8 cellular contexts compared by ENCODE assay signal in the genomic region with DNA sequence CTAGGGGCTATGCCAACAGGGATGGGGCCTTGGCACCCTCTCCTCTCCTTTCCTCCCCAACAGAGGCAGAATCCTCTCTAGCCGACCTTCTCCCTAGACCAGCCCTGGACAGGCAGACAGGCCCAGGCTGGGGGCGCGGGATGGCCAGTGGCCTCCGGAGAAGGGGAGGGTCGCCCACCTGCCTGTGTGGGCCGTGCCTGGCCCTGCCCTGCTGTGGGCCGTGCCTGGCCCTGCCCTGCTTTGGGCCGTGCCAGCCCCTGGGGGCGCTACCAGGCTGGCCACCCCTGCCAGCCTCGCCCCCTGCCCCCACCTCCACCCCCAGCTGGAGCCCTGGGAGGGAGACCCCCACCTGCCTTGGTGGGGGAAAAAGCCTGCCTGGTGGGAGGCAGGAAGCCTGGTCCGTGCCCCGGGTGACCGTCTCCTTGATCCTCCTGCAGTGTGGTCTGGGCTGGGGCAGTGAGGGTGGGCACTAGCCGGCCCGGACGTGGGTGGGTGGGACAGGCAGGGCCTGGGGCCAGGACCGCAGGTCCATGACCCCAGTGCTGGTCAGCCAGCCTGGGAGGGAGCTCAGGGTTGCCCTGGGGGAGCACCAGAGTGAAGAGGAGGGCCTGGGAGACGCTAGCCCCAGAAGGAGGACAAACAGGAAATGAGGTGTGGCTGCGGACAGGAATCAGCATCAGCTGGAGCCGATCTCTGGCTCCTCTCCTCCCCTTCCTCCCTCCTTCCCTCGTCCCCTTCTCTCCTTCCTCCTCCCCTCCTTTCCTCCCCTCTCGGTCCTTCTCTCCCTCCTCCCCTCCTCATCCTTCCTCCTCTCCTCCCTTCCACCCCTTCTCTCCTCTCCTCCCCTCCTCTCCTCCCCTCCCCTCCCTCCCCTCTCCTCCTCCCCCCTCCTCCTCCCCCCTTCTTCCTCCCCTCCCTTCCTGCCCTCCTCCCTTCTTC. TPM values are rescaled to one million over a fixed set of nuclear protein-coding genes. Genes with fewer than 3 reads are reported as not detected.
DNase-seq lines count a peak whose midpoint lies in the region; ATAC-seq, FAIRE-seq and TF ChIP-seq lines count a peak whose summit lies in the region.

No MANE protein-coding gene starts in this region.

- H3K4me3 Mint-ChIP-seq in CD8-positive, alpha-beta T cell = peak overlapping the region; percentile 61
- peak overlapping the region; percentile 60 for H3K4me3 Mint-ChIP-seq in activated CD8-positive, alpha-beta T cell treated with anti-CD3 and anti-CD28 coated beads, Interleukin-2, amount 10 ng/mL, durations not matched to agents 7 days and 5 days

- H3K27me3 Mint-ChIP-seq in CD8-positive, alpha-beta T cell (ENCODE audit: low read depth) = no peaks in the 10 kb centered on the region
- no peaks in the 10 kb centered on the region for H3K27me3 Mint-ChIP-seq in activated CD8-positive, alpha-beta T cell treated with anti-CD3 and anti-CD28 coated beads, Interleukin-2, amount 10 ng/mL, durations not matched to agents 7 days and 5 days (ENCODE audit: low read depth)

- H2BK20ac ChIP-seq in IMR-90 (ENCODE audit: low read depth, low read length) = peak overlapping the region; percentile 74

- H2BK15ac ChIP-seq in IMR-90 (ENCODE audit: low read depth, low read length) = peak overlapping the region; percentile 87; the same call in 2 of the 3 replicates

- H3K4me1 ChIP-seq in CD8-positive, alpha-beta T cell (ENCODE audit: insufficient read depth, low read length) = peaks cover 81% of the 10 kb centered on the region
- H3K4me1 ChIP-seq in IMR-90 (ENCODE audit: control insufficient read depth, insufficient read depth, low read length) = peaks cover 32% of the 10 kb centered on the region
- peaks cover 5 to 7% of the 10 kb centered on the region in 2 donors for H3K4me1 ChIP-seq in small intestine (ENCODE audit: control insufficient read depth in 2 of 2, insufficient read depth in 1 of 2, low read depth in 1 of 2, low read length in 1 of 2)

- TF ChIP-seq RAD21 in IMR-90 (IDR thresholded peaks at IDR 0.05; ENCODE audit: low read length) = no peak

- CTCF ChIA-PET in CD8-positive, alpha-beta T cell (lab: Charles Lee) = interaction anchor here (3.4 kb wide), 1 partner anchor 13 kb away, joined by 30 read pairs; no protein-coding TSS in a partner anchor
- CTCF ChIA-PET in IMR-90 (lab: Yijun Ruan, JAX) = no interaction called here
- CTCF ChIA-PET in activated CD8-positive, alpha-beta T cell treated with anti-CD3 and anti-CD28 coated beads, Interleukin-2, amount 10 ng/mL, durations not matched to agents 7 days and 5 days (lab: Charles Lee) = interaction anchor here (1.4 kb wide), 1 partner anchor 14 kb away, joined by 3 read pairs; no protein-coding TSS in a partner anchor

- peak overlapping the region; percentile 88 for H3K14ac ChIP-seq in IMR-90 (replicated peaks; ENCODE audit: low read depth, low read length)

- POLR2A ChIA-PET in CD8-positive, alpha-beta T cell (lab: Charles Lee) = interaction anchor here (1.0 to 2.8 kb wide), 3 partner anchors 14 to 31 kb away, joined by 3 to 9 read pairs (median 3); no protein-coding TSS in a partner anchor
- POLR2A ChIA-PET in IMR-90 (lab: Charles Lee; ENCODE audit: unreplicated experiment) = no interaction called here
- POLR2A ChIA-PET in activated CD8-positive, alpha-beta T cell treated with anti-CD3 and anti-CD28 coated beads, Interleukin-2, amount 10 ng/mL, durations not matched to agents 7 days and 5 days (lab: Charles Lee) = no interaction called here

- peak overlapping the region; percentile 81 for H3K18ac ChIP-seq in IMR-90 (ENCODE audit: low read depth, low read length)

- H2BK5ac ChIP-seq in IMR-90 (ENCODE audit: low read depth, low read length, poor library complexity, severe bottlenecking) = peak overlapping the region; percentile 80

- WGBS in IMR-90 (ENCODE audit: extremely low coverage in 2 of 2, insufficient read length in 1 of 2), 2 experiments = 7% methylated on average over 7 of the region's 22 CpGs; no CpG with 5 or more reads in 1 of the 2 experiments
- 26 to 36% (median 31%) methylated on average over 18 to 22 of the region's 22 CpGs for WGBS in small intestine, 3 donors

- peak overlapping the region; percentile 25 for H3K4me2 ChIP-seq in IMR-90 (ENCODE audit: low read depth, low read length)

- intact Hi-C loops in CD8-positive, alpha-beta T cell (cut with DNase I, micrococcal nuclease) = no loop called here
- intact Hi-C loops in IMR-90 (cut with micrococcal nuclease) (no loop called here), cardiac septum (cut with DNase I) (no loop called here)

- H3K9ac ChIP-seq in IMR-90 (ENCODE audit: low read depth, low read length) = peak overlapping the region; percentile 65

- H2BK120ac ChIP-seq in IMR-90 (ENCODE audit: low read depth, low read length) = peak overlapping the region; percentile 83

- no peaks in the 10 kb centered on the region for H4K20me1 ChIP-seq in IMR-90 (ENCODE audit: insufficient read depth, low read length)

- no peak for TF ChIP-seq POLR2A in IMR-90 (IDR thresholded peaks at IDR 0.05; ENCODE audit: low read depth, low read length)

- H2AK5ac ChIP-seq in IMR-90 (ENCODE audit: low read depth, low read length) = peak overlapping the region; percentile 97

- peak overlapping the region; percentile 95 for H2AFZ ChIP-seq in IMR-90 (replicated peaks; ENCODE audit: low read length, poor library complexity)

- H3K23ac ChIP-seq in IMR-90 (ENCODE audit: low read depth, low read length) = peak overlapping the region; percentile 62

- H3K27ac Mint-ChIP-seq in CD8-positive, alpha-beta T cell = peak overlapping the region; percentile 77
- H3K27ac Mint-ChIP-seq in activated CD8-positive, alpha-beta T cell treated with anti-CD3 and anti-CD28 coated beads, Interleukin-2, amount 10 ng/mL, durations not matched to agents 7 days and 5 days = peak overlapping the region; percentile 91

- no peak for ATAC-seq in CD8-positive, alpha-beta T cell
- peak; percentile 28 for ATAC-seq in IMR-90 (ENCODE audit: low read depth)
- ATAC-seq in activated CD8-positive, alpha-beta T cell treated with anti-CD3 and anti-CD28 coated beads, Interleukin-2, amount 10 ng/mL, durations not matched to agents 7 days and 5 days = no peak
- no peak for ATAC-seq in HG02610 (IDR thresholded peaks at IDR 0.05; ENCODE audit: unreplicated experiment)

- no peak for DNase-seq in CD8-positive, alpha-beta T cell
- DNase-seq in IMR-90 (peak; percentile 64), cardiac septum (ENCODE audit: low spot score) (peak; percentile 90), small intestine (peak; percentile 55), medulla oblongata (ENCODE audit: extremely low spot score) (no peak), MV-4-11 (lab: John Stamatoyannopoulos, UW) (no peak)
- DNase-seq in activated CD8-positive, alpha-beta T cell treated with anti-CD3 and anti-CD28 coated beads, Interleukin-2, amount 10 ng/mL, durations not matched to agents 7 days and 5 days = peak; percentile 62

- peaks cover 12% of the 10 kb centered on the region for H3K9me1 ChIP-seq in IMR-90 (ENCODE audit: insufficient read depth, low read length)

- BruUV-seq in IMR-90 (replicated peaks; lab: Mats Ljungman, UMichigan) = no TSS peak

- peak overlapping the region; percentile 97 for H3K4ac ChIP-seq in IMR-90 (ENCODE audit: low read depth, low read length)

- H3K36me3 ChIP-seq in CD8-positive, alpha-beta T cell (ENCODE audit: insufficient read depth, low read length) = no peaks in the 10 kb centered on the region
- no peaks in the 10 kb centered on the region for H3K36me3 ChIP-seq in IMR-90 (ENCODE audit: control insufficient read depth, insufficient read depth, low read length)
- no peaks in the 10 kb centered on the region for H3K36me3 ChIP-seq in small intestine (ENCODE audit: control insufficient read depth in 2 of 2, insufficient read depth in 2 of 2, low read length in 2 of 2)

- H3K56ac ChIP-seq in IMR-90 (ENCODE audit: extremely low read depth, insufficient read depth, low read length) = peak overlapping the region; percentile 16; the same call in 1 of the 2 replicates

- peak overlapping the region; percentile 87 to 99 for H4K8ac ChIP-seq in IMR-90 (ENCODE audit: low read depth in 2 of 2, low read length in 2 of 2)

- TF ChIP-seq CTCF in CD8-positive, alpha-beta T cell (IDR thresholded peaks at IDR 0.05) = no peak
- TF ChIP-seq CTCF in IMR-90 (conservative IDR thresholded peaks at IDR 0.05; ENCODE audit: low read depth, low read length) = no peak

- H4K5ac ChIP-seq in IMR-90 (ENCODE audit: low read depth, low read length) = peak overlapping the region; percentile 65

- no peak for FAIRE-seq in small intestine (lab: Jason Lieb, UNC)

- H3K27ac ChIP-seq in CD8-positive, alpha-beta T cell (ENCODE audit: low read depth, low read length) = peak overlapping the region; percentile 30
- H3K27ac ChIP-seq in IMR-90 (ENCODE audit: insufficient read depth, low read length) (peak overlapping the region; percentile 82), small intestine (ENCODE audit: low read depth in 1 of 2, low read length in 1 of 2) (peak overlapping the region; percentile 52 to 77)

- peak overlapping the region; percentile 48 for H2AK9ac ChIP-seq in IMR-90 (replicated peaks; ENCODE audit: low read depth, low read length, poor library complexity)

- H3K27me3 ChIP-seq in CD8-positive, alpha-beta T cell (ENCODE audit: insufficient read depth, low read length) = no peaks in the 10 kb centered on the region
- no peaks in the 10 kb centered on the region for H3K27me3 ChIP-seq in IMR-90 (ENCODE audit: control insufficient read depth, insufficient read depth, low read length)
- no peaks in the 10 kb centered on the region for H3K27me3 ChIP-seq in small intestine (ENCODE audit: control insufficient read depth in 2 of 2, insufficient read depth in 2 of 2, low read length in 2 of 2)

- H3K9me3 Mint-ChIP-seq in CD8-positive, alpha-beta T cell = no peaks in the 10 kb centered on the region
- H3K9me3 Mint-ChIP-seq in activated CD8-positive, alpha-beta T cell treated with anti-CD3 and anti-CD28 coated beads, Interleukin-2, amount 10 ng/mL, durations not matched to agents 7 days and 5 days (ENCODE audit: insufficient read depth) = no peaks in the 10 kb centered on the region

- dilution Hi-C loops in IMR-90 (cut with HindIII; ENCODE audit: low sequenced_read_pairs, unreplicated experiment) = no loop called here

- no peak overlapping the region for H3K4me3 ChIP-seq in CD8-positive, alpha-beta T cell (ENCODE audit: low read depth, low read length)
- H3K4me3 ChIP-seq in IMR-90 (ENCODE audit: insufficient read depth, low read depth, low read length) (no peak overlapping the region), small intestine (ENCODE audit: low read depth in 1 of 2, low read length in 2 of 2) (peak overlapping the region in 1 of 2 donors; percentile 0)

- H3K36me3 Mint-ChIP-seq in CD8-positive, alpha-beta T cell = no peaks in the 10 kb centered on the region
- H3K36me3 Mint-ChIP-seq in activated CD8-positive, alpha-beta T cell treated with anti-CD3 and anti-CD28 coated beads, Interleukin-2, amount 10 ng/mL, durations not matched to agents 7 days and 5 days (ENCODE audit: low read depth) = peaks cover 4% of the 10 kb centered on the region

- in situ Hi-C loops in IMR-90 (cut with MboI; ENCODE audit: low sequenced_read_pairs) = no loop called here

- H3K9me3 ChIP-seq in CD8-positive, alpha-beta T cell (ENCODE audit: low read length) = no peaks in the 10 kb centered on the region
- H3K9me3 ChIP-seq in IMR-90 (ENCODE audit: control insufficient read depth, insufficient read depth, low read length) (no peaks in the 10 kb centered on the region), small intestine (ENCODE audit: control insufficient read depth, low read depth) (no peaks in the 10 kb centered on the region)

- H4K91ac ChIP-seq in IMR-90 (ENCODE audit: insufficient read depth, low read depth, low read length) = peak overlapping the region; percentile 96

- H3K79me1 ChIP-seq in IMR-90 (ENCODE audit: low read depth in 1 of 2, low read length in 2 of 2) = peaks cover 5 to 36% of the 10 kb centered on the region in 2 experiments; a peak in 3 of 4 replicates

- H3K4me1 Mint-ChIP-seq in CD8-positive, alpha-beta T cell (ENCODE audit: low read depth) = peaks cover 56% of the 10 kb centered on the region
- peaks cover 71% of the 10 kb centered on the region for H3K4me1 Mint-ChIP-seq in activated CD8-positive, alpha-beta T cell treated with anti-CD3 and anti-CD28 coated beads, Interleukin-2, amount 10 ng/mL, durations not matched to agents 7 days and 5 days (ENCODE audit: low read depth)

RNA-seq across cellular contexts. Expression of a gene that starts 5.1 kb away (rescaled TPM):
- 100 to 1,000 TPM; 453 to 455 TPM for total RNA-seq in CD8-positive, alpha-beta T cell
- total RNA-seq in IMR-90 (2012; rRNA removed) = 20.8 and 21.9 TPM in 2 replicates
- 31.8 and 37.5 TPM in 2 replicates for polyA plus RNA-seq in IMR-90 (2012; rRNA removed)
- polyA plus RNA-seq in IMR-90 (2012; cell fraction: cytosol; rRNA removed) = 25.9 and 51.6 TPM in 2 replicates
- 57.0 and 142 TPM in 2 replicates for polyA plus RNA-seq in IMR-90 (2012; cell fraction: nucleus; rRNA removed; ENCODE audit: low replicate concordance)
- total RNA-seq in activated CD8-positive, alpha-beta T cell treated with anti-CD3 and anti-CD28 coated beads, Interleukin-2, amount 10 ng/mL, durations not matched to agents 7 days and 5 days = 100 to 1,000 TPM; 332 to 348 TPM
- total RNA-seq in cardiac septum = 122 TPM
- polyA plus RNA-seq in small intestine = 10 to 100 TPM; 47.6 to 97.7 (median 80.1) TPM

RNA-seq across cellular contexts. Expression of a gene that starts 40.0 kb away (rescaled TPM):
- total RNA-seq in CD8-positive, alpha-beta T cell = 10 to 100 TPM; 76.7 to 80.0 TPM
- total RNA-seq in IMR-90 (2012; rRNA removed) (8.9 and 9.3 TPM in 2 replicates), cardiac septum (17.0 TPM)
- polyA plus RNA-seq in IMR-90 (2012; rRNA removed) (26.5 and 28.8 TPM in 2 replicates), small intestine (10 to 100 TPM in 2 of 3 donors, 1 to 10 TPM in 1; 7.6 to 16.3 (median 12.7) TPM)
- 20.4 and 29.9 TPM in 2 replicates for polyA plus RNA-seq in IMR-90 (2012; cell fraction: cytosol; rRNA removed)
- polyA plus RNA-seq in IMR-90 (2012; cell fraction: nucleus; rRNA removed; ENCODE audit: low replicate concordance) = 15.3 and 28.7 TPM in 2 replicates
- total RNA-seq in activated CD8-positive, alpha-beta T cell treated with anti-CD3 and anti-CD28 coated beads, Interleukin-2, amount 10 ng/mL, durations not matched to agents 7 days and 5 days = 100 to 1,000 TPM; 235 to 240 TPM

RNA-seq across cellular contexts. Expression of a gene that starts 40.6 kb away (rescaled TPM):
- 10 to 100 TPM; 11.9 to 15.3 TPM for total RNA-seq in CD8-positive, alpha-beta T cell
- total RNA-seq in IMR-90 (2012; rRNA removed) (0.56 and 0.72 TPM in 2 replicates), cardiac septum (4.3 TPM)
- polyA plus RNA-seq in IMR-90 (2012; rRNA removed) (2.8 and 3.4 TPM in 2 replicates), small intestine (1 to 10 TPM; 3.5 to 5.8 (median 4.8) TPM)
- 0.37 and 1.5 TPM in 2 replicates for polyA plus RNA-seq in IMR-90 (2012; cell fraction: cytosol; rRNA removed)
- polyA plus RNA-seq in IMR-90 (2012; cell fraction: nucleus; rRNA removed; ENCODE audit: low replicate concordance) = 19.5 and 47.8 TPM in 2 replicates
- 1 to 10 TPM; 8.7 to 9.5 TPM for total RNA-seq in activated CD8-positive, alpha-beta T cell treated with anti-CD3 and anti-CD28 coated beads, Interleukin-2, amount 10 ng/mL, durations not matched to agents 7 days and 5 days

RNA-seq across cellular contexts. Expression of a gene that starts 40.6 kb away (rescaled TPM):
- total RNA-seq in CD8-positive, alpha-beta T cell = 10 to 100 TPM; 34.5 to 35.5 TPM
- total RNA-seq in IMR-90 (2012; rRNA removed) = 24.4 and 25.8 TPM in 2 replicates
- 65.7 and 67.1 TPM in 2 replicates for polyA plus RNA-seq in IMR-90 (2012; rRNA removed)
- polyA plus RNA-seq in IMR-90 (2012; cell fraction: cytosol; rRNA removed) = 38.7 and 95.6 TPM in 2 replicates
- 53.9 and 143 TPM in 2 replicates for polyA plus RNA-seq in IMR-90 (2012; cell fraction: nucleus; rRNA removed; ENCODE audit: low replicate concordance)
- 10 to 100 TPM; 48.2 to 53.4 TPM for total RNA-seq in activated CD8-positive, alpha-beta T cell treated with anti-CD3 and anti-CD28 coated beads, Interleukin-2, amount 10 ng/mL, durations not matched to agents 7 days and 5 days
- total RNA-seq in cardiac septum = 60.5 TPM
- 10 to 100 TPM; 32.7 to 60.9 (median 45.2) TPM for polyA plus RNA-seq in small intestine

Comparison
In these comparisons a context has a peak if more than half of its experiments do, and no peak if none do; other contexts are left out.
1. DNase-seq: peak in IMR-90 (single experiment), activated CD8-positive, alpha-beta T cell treated with anti-CD3 and anti-CD28 coated beads, Interleukin-2, amount 10 ng/mL, durations not matched to agents 7 days and 5 days (single experiment), cardiac septum (single experiment) and small intestine (single experiment); none in CD8-positive, alpha-beta T cell (0 of 7), medulla oblongata (single experiment) and MV-4-11 (single experiment).
2. H3K27ac ChIP-seq: peak in every context shown above with its lines; median percentile 82 in IMR-90; 64 in small intestine; 30 in CD8-positive, alpha-beta T cell.